ENCODE assay signal across 7 cellular contexts in the genomic region with DNA sequence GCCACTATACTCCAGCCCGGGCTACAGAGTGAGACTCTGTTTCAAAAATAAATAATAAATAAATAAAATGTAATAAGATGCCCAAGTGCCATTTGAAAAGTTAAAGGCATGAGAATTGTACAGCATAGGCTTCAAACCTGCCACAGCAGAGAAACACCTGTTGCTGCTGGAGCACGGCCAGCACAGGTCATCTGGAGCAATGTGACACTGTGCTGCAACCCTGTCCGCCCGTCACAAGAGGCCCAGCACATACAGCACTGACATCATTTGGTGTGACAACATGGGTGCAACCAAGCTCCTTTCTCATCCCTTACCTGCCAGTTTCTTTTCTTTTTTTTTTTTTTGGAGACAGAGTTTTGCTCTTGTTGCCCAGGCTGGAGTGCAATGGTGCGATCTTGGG. TPM values are rescaled to one million over a fixed set of nuclear protein-coding genes. Genes with fewer than 3 reads are reported as not detected.
DNase-seq lines count a peak whose midpoint lies in the region; ATAC-seq and TF ChIP-seq lines count a peak whose summit lies in the region.

No MANE protein-coding gene starts in this region.

- ATAC-seq in HG03159 (IDR thresholded peaks at IDR 0.05; ENCODE audit: unreplicated experiment): no peak

- H3K9me3 Mint-ChIP-seq in activated naive CD8-positive, alpha-beta T cell treated with anti-CD3 and anti-CD28 coated beads for 36 hours: no peaks in the 10 kb centered on the region
- no peaks in the 10 kb centered on the region for H3K9me3 Mint-ChIP-seq in neural crest cell

- H3K36me3 ChIP-seq in tibial artery: peaks cover 19 to 36% (median 34%) of the 10 kb centered on the region in 3 donors

- H3K4me1 Mint-ChIP-seq in activated naive CD8-positive, alpha-beta T cell treated with anti-CD3 and anti-CD28 coated beads for 36 hours: peaks cover 16% of the 10 kb centered on the region
- peaks cover 22% of the 10 kb centered on the region for H3K4me1 Mint-ChIP-seq in neural crest cell

- H3K36me3 Mint-ChIP-seq in activated naive CD8-positive, alpha-beta T cell treated with anti-CD3 and anti-CD28 coated beads for 36 hours: peaks cover 44% of the 10 kb centered on the region
- peaks cover 20% of the 10 kb centered on the region for H3K36me3 Mint-ChIP-seq in neural crest cell (ENCODE audit: low read depth)

- peak overlapping the region; percentile 97 for H3K4me3 Mint-ChIP-seq in activated naive CD8-positive, alpha-beta T cell treated with anti-CD3 and anti-CD28 coated beads for 36 hours
- H3K4me3 Mint-ChIP-seq in neural crest cell: peak overlapping the region; percentile 84

- peak overlapping the region; percentile 87 for H3K4me3 ChIP-seq in GM12864 (ENCODE audit: low read depth, low read length)
- H3K4me3 ChIP-seq in tibial artery: no peak overlapping the region

- no peaks in the 10 kb centered on the region for H3K9me3 ChIP-seq in tibial artery

- no peak for TF ChIP-seq CTCF in GM12864 (IDR thresholded peaks at IDR 0.05; ENCODE audit: low read depth, low read length, missing control alignments)
- TF ChIP-seq CTCF in neural crest cell (conservative IDR thresholded peaks at IDR 0.05): no peak
- TF ChIP-seq CTCF in tibial artery (IDR thresholded peaks at IDR 0.05): no peak

- no peaks in the 10 kb centered on the region for H3K27me3 ChIP-seq in tibial artery

- H3K27me3 Mint-ChIP-seq in activated naive CD8-positive, alpha-beta T cell treated with anti-CD3 and anti-CD28 coated beads for 36 hours: no peaks in the 10 kb centered on the region
- no peaks in the 10 kb centered on the region for H3K27me3 Mint-ChIP-seq in neural crest cell (ENCODE audit: low read depth)

- intact Hi-C loops in tibial artery (cut with DNase I; ENCODE audit: low total_unique reads): loop anchor here (10.0 kb wide), 1 partner anchor 168 kb away; the partner anchor contains the start of gene LIMK1

- no peak overlapping the region for H3K27ac Mint-ChIP-seq in activated naive CD8-positive, alpha-beta T cell treated with anti-CD3 and anti-CD28 coated beads for 36 hours
- H3K27ac Mint-ChIP-seq in neural crest cell (ENCODE audit: unreplicated experiment): no peak overlapping the region

- peaks cover 0 to 33% (median 30%) of the 10 kb centered on the region in 4 donors for H3K4me1 ChIP-seq in tibial artery

- H3K27ac ChIP-seq in tibial artery: no peak overlapping the region

- DNase-seq in GM12864 (ENCODE audit: low read depth) (no peak), NCI-H1105 (lab: John Stamatoyannopoulos, UW) (peak; percentile 56), neural crest cell (ENCODE audit: low read depth, low spot score) (no peak), tibial artery (no peak), ureter (ENCODE audit: low spot score) (no peak)
- DNase-seq in activated naive CD8-positive, alpha-beta T cell treated with anti-CD3 and anti-CD28 coated beads for 36 hours: no peak

RNA-seq across cellular contexts. Expression of gene RFC2, which starts 1.3 kb away (rescaled TPM):
- total RNA-seq in activated naive CD8-positive, alpha-beta T cell treated with anti-CD3 and anti-CD28 coated beads for 36 hours: 100 to 1,000 TPM; 111 to 112 TPM
- total RNA-seq in neural crest cell: 77.0 and 80.4 TPM in 2 replicates
- 23.3 TPM for total RNA-seq in ureter

RNA-seq across cellular contexts. Expression of gene CLIP2, which starts 36.3 kb away (rescaled TPM):
- under 1 TPM; 0.62 to 0.74 TPM for total RNA-seq in activated naive CD8-positive, alpha-beta T cell treated with anti-CD3 and anti-CD28 coated beads for 36 hours
- total RNA-seq in neural crest cell (24.0 and 26.5 TPM in 2 replicates), ureter (20.0 TPM)

RNA-seq across cellular contexts. Expression of gene LAT2, which starts 43.1 kb away (rescaled TPM):
- total RNA-seq in activated naive CD8-positive, alpha-beta T cell treated with anti-CD3 and anti-CD28 coated beads for 36 hours: 1 to 10 TPM; 2.6 to 3.2 TPM
- 0.82 and 1.1 TPM in 2 replicates for total RNA-seq in neural crest cell
- total RNA-seq in ureter: 4.7 TPM

Comparison
In these comparisons a context has a peak if more than half of its experiments do, and no peak if none do; other contexts are left out.
1. RNA of gene CLIP2, which starts 36.3 kb away (total RNA-seq): 24.0 to 26.5 TPM in neural crest cell and 20.0 TPM in ureter (single experiment); 0.62 to 0.74 TPM in activated naive CD8-positive, alpha-beta T cell treated with anti-CD3 and anti-CD28 coated beads for 36 hours; every median in the first group is over 10 times any median in the second.